Comparison of ENCODE assay signal across 26 cellular contexts in genomic region chr3:77618686-77619085, GRCh38.
"Had no signal": no experiment of that assay in that cellular context is flagged by ENCODE, and none has a peak within 500 bp of the region (broad histone marks: within the 10 kb centered on the region; RNA-seq: fewer than 3 reads in every experiment).

No MANE protein-coding gene starts in this region.

- H3K9me3 Mint-ChIP-seq: mesothelial cell of epicardium, nephron progenitor cell, type B pancreatic cell had no signal

- H3K27me3 Mint-ChIP-seq: naive B cell; progenitor cell of endocrine pancreas; stimulated activated memory B cell treated with anti-CD40 and anti-IgM and Interleukin-4, amounts not matched to agents 10 μg/mL and 1 μg/mL and 100 μg/mL, for 72 hours; stimulated activated naive CD8-positive, alpha-beta T cell treated with anti-CD3 and anti-CD28 coated beads, Interleukin-15, amount 100 ng/mL, for 72 hours; type B pancreatic cell had no signal

- H3K4me3 Mint-ChIP-seq: immature natural killer cell; mesothelial cell of epicardium; naive B cell; natural killer cell; nephron progenitor cell; stimulated activated memory B cell treated with anti-CD40 and anti-IgM and Interleukin-4, amounts not matched to agents 10 μg/mL and 1 μg/mL and 100 μg/mL, for 72 hours; stimulated activated naive CD8-positive, alpha-beta T cell treated with anti-CD3 and anti-CD28 coated beads, Interleukin-15, amount 100 ng/mL, for 72 hours; type B pancreatic cell had no signal

- H3K27ac ChIP-seq: left ventricle myocardium inferior, ovary, right atrium auricular region, right lobe of liver, tibial nerve, uterus had no signal

- H3K27me3 ChIP-seq: ovary, right atrium auricular region, right lobe of liver, tibial nerve, uterus had no signal

- FAIRE-seq: kidney had no signal

- H3K36me3 ChIP-seq: left ventricle myocardium inferior, ovary, right atrium auricular region, right lobe of liver, tibial nerve, uterus had no signal

- H3K4me2 ChIP-seq: smooth muscle cell had no signal

- H3K27ac Mint-ChIP-seq: immature natural killer cell; mesothelial cell of epicardium; naive B cell; natural killer cell; nephron progenitor cell; progenitor cell of endocrine pancreas; stimulated activated memory B cell treated with anti-CD40 and anti-IgM and Interleukin-4, amounts not matched to agents 10 μg/mL and 1 μg/mL and 100 μg/mL, for 72 hours; stimulated activated naive CD8-positive, alpha-beta T cell treated with anti-CD3 and anti-CD28 coated beads, Interleukin-15, amount 100 ng/mL, for 72 hours; type B pancreatic cell had no signal

- H3K4me3 ChIP-seq: left ventricle myocardium inferior, lung, ovary, right atrium auricular region, right lobe of liver, smooth muscle cell, tibial nerve, uterus had no signal

- H3K36me3 Mint-ChIP-seq: immature natural killer cell; naive B cell; natural killer cell; stimulated activated memory B cell treated with anti-CD40 and anti-IgM and Interleukin-4, amounts not matched to agents 10 μg/mL and 1 μg/mL and 100 μg/mL, for 72 hours; type B pancreatic cell had no signal

- H3K9me3 ChIP-seq: left ventricle myocardium inferior, ovary, right atrium auricular region, right lobe of liver, tibial nerve, uterus had no signal

- H3K4me1 ChIP-seq: left ventricle myocardium inferior, right atrium auricular region, right lobe of liver, tibial nerve, uterus had no signal

- H3K4me1 Mint-ChIP-seq: immature natural killer cell; mesothelial cell of epicardium; naive B cell; natural killer cell; nephron progenitor cell; stimulated activated memory B cell treated with anti-CD40 and anti-IgM and Interleukin-4, amounts not matched to agents 10 μg/mL and 1 μg/mL and 100 μg/mL, for 72 hours; stimulated activated naive CD8-positive, alpha-beta T cell treated with anti-CD3 and anti-CD28 coated beads, Interleukin-15, amount 100 ng/mL, for 72 hours had no signal

- DNase-seq: hypothalamus; immature natural killer cell; kidney; left ventricle myocardium inferior; mesendoderm; naive B cell; natural killer cell; nephron progenitor cell; ovary; right lobe of liver; stimulated activated CD4-positive, alpha-beta T cell treated with anti-CD3 and anti-CD28 coated beads, Interleukin-1b, Interleukin-23, amount 100 ng/mL, for 48 hours; stimulated activated CD4-positive, alpha-beta T cell treated with anti-CD3 and anti-CD28 coated beads, Interleukin-2, amount 100 ng/mL, for 48 hours; stimulated activated CD4-positive, alpha-beta T cell treated with anti-CD3 and anti-CD28 coated beads, Interleukin-4, amount 100 ng/mL, for 4 hours; stimulated activated CD8-positive, alpha-beta memory T cell treated with anti-CD3 and anti-CD28 coated beads, Interleukin-4, amount 100 ng/mL, for 48 hours; stimulated activated naive CD4-positive, alpha-beta T cell treated with Interleukin-2 at 50 U/mL for 16 hours; stimulated activated naive CD8-positive, alpha-beta T cell treated with anti-CD3 and anti-CD28 coated beads, Interleukin-15, amount 100 ng/mL, for 72 hours; substantia nigra; uterus had no signal
